15 cellular contexts compared by ENCODE assay signal in genomic region chr11:44885065-44885777, GRCh38.
"Had no signal": no experiment of that assay in that cellular context is flagged by ENCODE, and none has a peak within 500 bp of the region (broad histone marks: within the 10 kb centered on the region; RNA-seq: fewer than 3 reads in every experiment).

No MANE protein-coding gene starts in this region.

- H3K4me2 ChIP-seq: smooth muscle cell had no signal

- ATAC-seq: left colon; stimulated activated effector memory CD8-positive, alpha-beta T cell treated with anti-CD3 and anti-CD28 coated beads, Interleukin-12 subunit alpha, Interleukin-12 subunit beta, amount 100 ng/mL, for 72 hours; T-cell had no signal

- H3K27me3 ChIP-seq: colonic mucosa, right atrium auricular region had no signal

- H3K4me3 ChIP-seq: colonic mucosa, right atrium auricular region, SK-N-MC, smooth muscle cell had no signal

- H3K27ac ChIP-seq: colonic mucosa, SK-N-MC had no signal

- H3K27me3 Mint-ChIP-seq: activated B cell treated with CpG ODN at 0.5 μM for 24 hours, T-cell had no signal

- H3K4me1 ChIP-seq: colonic mucosa had no signal

- H3K9me3 Mint-ChIP-seq: activated B cell treated with CpG ODN at 0.5 μM for 24 hours; activated CD4-positive, alpha-beta T cell treated with anti-CD3 and anti-CD28 coated beads, Interleukin-2, amount 10 ng/mL, durations not matched to agents 24 days and 14 days; stimulated activated effector memory CD8-positive, alpha-beta T cell treated with anti-CD3 and anti-CD28 coated beads, Interleukin-12 subunit alpha, Interleukin-12 subunit beta, amount 100 ng/mL, for 72 hours; T-cell had no signal

- H3K9me3 ChIP-seq: colonic mucosa, right atrium auricular region had no signal

- H3K4me3 Mint-ChIP-seq: activated B cell treated with CpG ODN at 0.5 μM for 24 hours; activated CD4-positive, alpha-beta T cell treated with anti-CD3 and anti-CD28 coated beads, Interleukin-2, amount 10 ng/mL, durations not matched to agents 24 days and 14 days; stimulated activated effector memory CD8-positive, alpha-beta T cell treated with anti-CD3 and anti-CD28 coated beads, Interleukin-12 subunit alpha, Interleukin-12 subunit beta, amount 100 ng/mL, for 72 hours; T-cell had no signal

- H3K27ac Mint-ChIP-seq: activated B cell treated with CpG ODN at 0.5 μM for 24 hours; activated CD4-positive, alpha-beta T cell treated with anti-CD3 and anti-CD28 coated beads, Interleukin-2, amount 10 ng/mL, durations not matched to agents 24 days and 14 days; stimulated activated effector memory CD8-positive, alpha-beta T cell treated with anti-CD3 and anti-CD28 coated beads, Interleukin-12 subunit alpha, Interleukin-12 subunit beta, amount 100 ng/mL, for 72 hours had no signal

- H3K36me3 Mint-ChIP-seq: stimulated activated effector memory CD8-positive, alpha-beta T cell treated with anti-CD3 and anti-CD28 coated beads, Interleukin-12 subunit alpha, Interleukin-12 subunit beta, amount 100 ng/mL, for 72 hours had no signal

- H3K36me3 ChIP-seq: colonic mucosa, right atrium auricular region had no signal

- H3K4me1 Mint-ChIP-seq: activated B cell treated with CpG ODN at 0.5 μM for 24 hours; activated CD4-positive, alpha-beta T cell treated with anti-CD3 and anti-CD28 coated beads, Interleukin-2, amount 10 ng/mL, durations not matched to agents 24 days and 14 days had no signal

- DNase-seq: activated B cell treated with CpG ODN at 0.5 μM for 24 hours; activated CD4-positive, alpha-beta T cell treated with anti-CD3 and anti-CD28 coated beads, Interleukin-2, amount 10 ng/mL, durations not matched to agents 24 days and 14 days; activated CD8-positive, alpha-beta memory T cell treated with anti-CD3 and anti-CD28 coated beads for 24 hours; activated naive CD4-positive, alpha-beta T cell treated with Interleukin-2 at 50 U/mL for 16 hours; colonic mucosa; effector CD8-positive, alpha-beta T cell; left colon; mammary epithelial cell; posterior cingulate gyrus; T-cell; trophoblast cell had no signal
